ENCODE assay signal across 19 cellular contexts in genomic region chr15:58775402-58775801, GRCh38. TPM values are rescaled to one million over a fixed set of nuclear protein-coding genes. Genes with fewer than 3 reads are reported as not detected.
DNase-seq lines count a peak whose midpoint lies in the region; ATAC-seq, FAIRE-seq and TF ChIP-seq lines count a peak whose summit lies in the region.
"Had no signal": no experiment of that assay in that cellular context is flagged by ENCODE, and none has a peak within 500 bp of the region (broad histone marks: within the 10 kb centered on the region; RNA-seq: fewer than 3 reads in every experiment).

No MANE protein-coding gene starts in this region.

- 94 to 96% methylated on average over 3 of the region's 3 CpGs for WGBS in GM23248 (ENCODE audit: low coverage in 1 of 2, low lambda C conversion rate in 2 of 2, missing lambda C conversion rate in 2 of 2), 2 experiments

- dilution Hi-C loops in keratinocyte (cut with MboI; ENCODE audit: extremely low pct_ligation_motif_present, low sequenced_read_pairs), result no loop called here

- no TSS peak for BruUV-seq in PC-9 (replicated peaks; lab: Mats Ljungman, UMichigan)

- H3K27me3 Mint-ChIP-seq in activated T-helper 17 cell treated with anti-CD3 and anti-CD28 coated beads, Interleukin-2, amount 50 U/mL, for 72 hours, result no peaks in the 10 kb centered on the region
- no peaks in the 10 kb centered on the region for H3K27me3 Mint-ChIP-seq in activated T-cell treated with anti-CD3 and anti-CD28 coated beads, Interleukin-2, amount 50 U/mL, for 72 hours (ENCODE audit: low read depth)
- H3K27me3 Mint-ChIP-seq: CD4-positive, alpha-beta memory T cell had no signal

- H3K27ac Mint-ChIP-seq in activated T-helper 17 cell treated with anti-CD3 and anti-CD28 coated beads, Interleukin-2, amount 50 U/mL, for 72 hours, result no peak overlapping the region
- no peak overlapping the region for H3K27ac Mint-ChIP-seq in activated T-cell treated with anti-CD3 and anti-CD28 coated beads, Interleukin-2, amount 50 U/mL, for 72 hours
- H3K27ac Mint-ChIP-seq: CD4-positive, alpha-beta memory T cell had no signal

- H3K9ac ChIP-seq in GM23248 (no peak overlapping the region), Loucy (ENCODE audit: low read depth, low read length, poor library complexity, severe bottlenecking) (peak overlapping the region; percentile 31), keratinocyte (ENCODE audit: control insufficient read depth, extremely low read depth, insufficient read depth, low read length) (no peak overlapping the region)

- H3K9me3 ChIP-seq in GM23248 (ENCODE audit: low read depth) (no peaks in the 10 kb centered on the region), Loucy (ENCODE audit: insufficient read depth, low read depth, low read length) (no peaks in the 10 kb centered on the region), PC-9 (ENCODE audit: insufficient read depth, low read depth) (no peaks in the 10 kb centered on the region), keratinocyte (ENCODE audit: control insufficient read depth, low read depth, low read length) (no peaks in the 10 kb centered on the region)
- H3K9me3 ChIP-seq: BE2C had no signal

- intact Hi-C loops in PC-9 (cut with micrococcal nuclease; ENCODE audit: unreplicated experiment), result loop anchor here (10.0 kb wide), 3 partner anchors 221 to 511 kb away; no protein-coding TSS in a partner anchor

- peaks cover 17% of the 10 kb centered on the region for H3K36me3 Mint-ChIP-seq in activated T-helper 17 cell treated with anti-CD3 and anti-CD28 coated beads, Interleukin-2, amount 50 U/mL, for 72 hours (ENCODE audit: low read depth)
- peaks cover 2 to 3% of the 10 kb centered on the region in 2 donors for H3K36me3 Mint-ChIP-seq in activated T-cell treated with anti-CD3 and anti-CD28 coated beads, Interleukin-2, amount 50 U/mL, for 72 hours (ENCODE audit: insufficient read depth in 2 of 2)

- peak; percentile 18; the same call in 1 of the 2 replicates for TF ChIP-seq CTCF in Loucy (conservative IDR thresholded peaks at IDR 0.05; ENCODE audit: low read length)
- no peak for TF ChIP-seq CTCF in PC-9 (conservative IDR thresholded peaks at IDR 0.05)
- TF ChIP-seq CTCF in keratinocyte (optimal IDR thresholded peaks at IDR 0.05 in 1 of 3, IDR thresholded peaks at IDR 0.05 in 1 of 3, conservative IDR thresholded peaks at IDR 0.05 in 1 of 3; ENCODE audit: extremely low read depth in 1 of 3, insufficient read depth in 2 of 3, low read length in 3 of 3), result no peak

- CTCF ChIA-PET in PC-9 (lab: Charles Lee), result no interaction called here

- H3K9me2 ChIP-seq in GM23248 (ENCODE audit: insufficient read depth) (no peaks in the 10 kb centered on the region), Loucy (replicated peaks; ENCODE audit: low read depth, low read length) (no peaks in the 10 kb centered on the region), PC-9 (ENCODE audit: insufficient read depth) (no peaks in the 10 kb centered on the region)

- H4K20me1 ChIP-seq in GM23248 (ENCODE audit: insufficient read depth) (no peaks in the 10 kb centered on the region), Loucy (ENCODE audit: insufficient read depth, low read length, poor library complexity, severe bottlenecking) (peaks cover 10% of the 10 kb centered on the region), PC-9 (ENCODE audit: insufficient read depth) (no peaks in the 10 kb centered on the region), keratinocyte (ENCODE audit: control insufficient read depth, extremely low read depth, insufficient read depth, low read length) (no peaks in the 10 kb centered on the region)

- H3K4me3 ChIP-seq in GM23248, result no peak overlapping the region
- H3K4me3 ChIP-seq in Loucy (ENCODE audit: low read length, poor library complexity, severe bottlenecking), result peak overlapping the region; percentile 82
- no peak overlapping the region for H3K4me3 ChIP-seq in PC-9
- no peak overlapping the region for H3K4me3 ChIP-seq in keratinocyte (ENCODE audit: control insufficient read depth in 2 of 3, extremely low read depth in 1 of 3, insufficient read depth in 2 of 3, low read depth in 1 of 3, low read length in 3 of 3)

- no peaks in the 10 kb centered on the region for H3K27me3 ChIP-seq in GM23248 (replicated peaks; ENCODE audit: insufficient read depth)
- no peaks in the 10 kb centered on the region for H3K27me3 ChIP-seq in Loucy (ENCODE audit: insufficient read depth, low read length, poor library complexity, severe bottlenecking)
- no peaks in the 10 kb centered on the region for H3K27me3 ChIP-seq in PC-9 (ENCODE audit: insufficient read depth, low read depth)
- H3K27me3 ChIP-seq in keratinocyte (ENCODE audit: control insufficient read depth, extremely low read depth, insufficient read depth, low read length), result no peaks in the 10 kb centered on the region
- H3K27me3 ChIP-seq: BE2C had no signal

- DNase-seq in GM23248, result no peak
- DNase-seq in PC-9, result no peak
- no peak for DNase-seq in keratinocyte (ENCODE audit: low read depth, low spot score)
- no peak for DNase-seq in activated T-cell treated with anti-CD3 and anti-CD28 coated beads for 4 hours
- DNase-seq in activated T-cell treated with anti-CD3 and anti-CD28 coated beads, Interleukin-2, amount 50 U/mL, for 72 hours, result no peak
- DNase-seq in NCI-H526 (lab: John Stamatoyannopoulos, UW), result no peak
- DNase-seq: ACHN; BE2C; CD4-positive, alpha-beta memory T cell; DMS153; DMS79; GDM1; GOT3; H7 had no signal

- H3K4me1 Mint-ChIP-seq in activated T-helper 17 cell treated with anti-CD3 and anti-CD28 coated beads, Interleukin-2, amount 50 U/mL, for 72 hours, result peaks cover 11% of the 10 kb centered on the region
- H3K4me1 Mint-ChIP-seq in activated T-cell treated with anti-CD3 and anti-CD28 coated beads, Interleukin-2, amount 50 U/mL, for 72 hours (ENCODE audit: low read depth), result peaks cover 8% of the 10 kb centered on the region

- H3K27ac ChIP-seq in GM23248 (no peak overlapping the region), PC-9 (no peak overlapping the region), keratinocyte (ENCODE audit: control insufficient read depth, insufficient read depth, low read length) (no peak overlapping the region)
- H3K27ac ChIP-seq: C4-2B had no signal

- H3K9me1 ChIP-seq in keratinocyte (ENCODE audit: control insufficient read depth, extremely low read depth, insufficient read depth, low read length), result no peaks in the 10 kb centered on the region

- H3K4me2 ChIP-seq in GM23248 (ENCODE audit: unreplicated experiment) (peak overlapping the region; percentile 44), Loucy (ENCODE audit: low read depth, low read length, poor library complexity, severe bottlenecking) (peak overlapping the region; percentile 91), PC-9 (peak overlapping the region; percentile 86; the same call in 1 of the 2 replicates), keratinocyte (ENCODE audit: control insufficient read depth, extremely low read depth, insufficient read depth, low read depth, low read length) (peak overlapping the region; percentile 73)

- H3K9me3 Mint-ChIP-seq in activated T-helper 17 cell treated with anti-CD3 and anti-CD28 coated beads, Interleukin-2, amount 50 U/mL, for 72 hours, result no peaks in the 10 kb centered on the region
- no peaks in the 10 kb centered on the region for H3K9me3 Mint-ChIP-seq in activated T-cell treated with anti-CD3 and anti-CD28 coated beads, Interleukin-2, amount 50 U/mL, for 72 hours
- H3K9me3 Mint-ChIP-seq: CD4-positive, alpha-beta memory T cell had no signal

- in situ Hi-C loops in GM23248 (cut with MboI), result no loop called here

- no peak overlapping the region for H2AFZ ChIP-seq in GM23248
- H2AFZ ChIP-seq in Loucy (ENCODE audit: low read length), result no peak overlapping the region
- H2AFZ ChIP-seq in PC-9, result no peak overlapping the region
- no peak overlapping the region for H2AFZ ChIP-seq in keratinocyte (ENCODE audit: control insufficient read depth, low read length)

- H3F3A ChIP-seq in GM23248 (ENCODE audit: insufficient read depth) (peaks cover 9% of the 10 kb centered on the region), Loucy (ENCODE audit: low read depth) (0 out of 2 replicates have a peak, but pooled peaks cover 3% of the 10 kb centered on the region), PC-9 (ENCODE audit: insufficient read depth, low read depth) (peaks cover 3% of the 10 kb centered on the region)

- H3K4me1 ChIP-seq in GM23248 (ENCODE audit: insufficient read depth) (peaks cover 22% of the 10 kb centered on the region), Loucy (ENCODE audit: insufficient read depth, low read length, poor library complexity, severe bottlenecking) (peaks cover 64% of the 10 kb centered on the region), PC-9 (replicated peaks; ENCODE audit: insufficient read depth) (peaks cover 30% of the 10 kb centered on the region), keratinocyte (ENCODE audit: control insufficient read depth, extremely low read depth, insufficient read depth, low read length) (peaks cover 2% of the 10 kb centered on the region)
- H3K4me1 ChIP-seq: BE2C had no signal

- H3K79me2 ChIP-seq in GM23248 (ENCODE audit: insufficient read depth), result peaks cover 89% of the 10 kb centered on the region
- H3K79me2 ChIP-seq in Loucy (ENCODE audit: insufficient read depth, low read length), result peaks cover 76% of the 10 kb centered on the region
- peaks cover 63% of the 10 kb centered on the region for H3K79me2 ChIP-seq in PC-9 (ENCODE audit: low read depth)
- H3K79me2 ChIP-seq in keratinocyte (ENCODE audit: control insufficient read depth, insufficient read depth, low read length), result peaks cover 71% of the 10 kb centered on the region

- no peak overlapping the region for H3K4me3 Mint-ChIP-seq in activated T-helper 17 cell treated with anti-CD3 and anti-CD28 coated beads, Interleukin-2, amount 50 U/mL, for 72 hours
- H3K4me3 Mint-ChIP-seq in activated T-cell treated with anti-CD3 and anti-CD28 coated beads, Interleukin-2, amount 50 U/mL, for 72 hours, result no peak overlapping the region
- H3K4me3 Mint-ChIP-seq: CD4-positive, alpha-beta memory T cell had no signal

- FAIRE-seq in keratinocyte (lab: Jason Lieb, UNC), result no peak
- FAIRE-seq: A204.1 had no signal

- POLR2A ChIA-PET in PC-9 (lab: Charles Lee; ENCODE audit: unreplicated experiment), result interaction anchor here (0.5 to 0.7 kb wide), 2 partner anchors 24 to 159 kb away, joined by 4 read pairs; no protein-coding TSS in a partner anchor

- H3K36me3 ChIP-seq in GM23248 (ENCODE audit: low read depth), result 0 out of 2 replicates have a peak, but pooled peaks cover 2% of the 10 kb centered on the region
- H3K36me3 ChIP-seq in Loucy (ENCODE audit: insufficient read depth, low read length), result no peaks in the 10 kb centered on the region
- no peaks in the 10 kb centered on the region for H3K36me3 ChIP-seq in PC-9 (ENCODE audit: low read depth)
- peaks cover 2 to 5% of the 10 kb centered on the region in 2 experiments for H3K36me3 ChIP-seq in keratinocyte (ENCODE audit: control insufficient read depth in 2 of 2, extremely low read depth in 1 of 2, insufficient read depth in 2 of 2, low read length in 2 of 2)
- H3K36me3 ChIP-seq: BE2C had no signal

- ATAC-seq in activated T-helper 17 cell treated with anti-CD3 and anti-CD28 coated beads, Interleukin-2, amount 50 U/mL, for 72 hours (replicated peaks), result no peak
- no peak for ATAC-seq in activated T-cell treated with anti-CD3 and anti-CD28 coated beads, Interleukin-2, amount 50 U/mL, for 72 hours (replicated peaks in 1 of 2)
- ATAC-seq: HCT116 had no signal

RNA-seq across cellular contexts. Expression of gene MINDY2, which starts 4.3 kb away (rescaled TPM):
- 26.9 and 28.7 TPM in 2 replicates for total RNA-seq in GM23248 (2014; rRNA removed; shearing (Covaris generic))
- 47.1 and 50.2 TPM in 2 replicates for polyA plus RNA-seq in GM23248 (2016; fragmentation: Nextera tagmentation; extraction: Ambion mirVana)
- total RNA-seq in PC-9 (2021), result 18.4 and 22.8 TPM in 2 replicates
- 6.1 to 11.2 TPM (median 6.8 TPM) in 3 replicates for polyA plus RNA-seq in keratinocyte
- polyA plus RNA-seq in keratinocyte (2011; ENCODE audit: low read depth), result 18.8 TPM
- polyA plus RNA-seq in keratinocyte (2011; cell fraction: cytosol; rRNA removed), result 4.3 and 7.3 TPM in 2 replicates
- polyA plus RNA-seq in keratinocyte (2011; cell fraction: nucleus; rRNA removed), result 7.3 and 9.3 TPM in 2 replicates
- polyA plus RNA-seq in keratinocyte (2012; ENCODE audit: low replicate concordance), result 8.4 and 10.4 TPM in 2 replicates
- 8.8 to 49.9 TPM (median 15.1 TPM) in 3 replicates for polyA minus RNA-seq in keratinocyte
- polyA minus RNA-seq in keratinocyte (2011; cell fraction: cytosol; rRNA and poly(A)+ RNA removed), result 16.7 TPM
- polyA minus RNA-seq in keratinocyte (2011; cell fraction: nucleus; rRNA and poly(A)+ RNA removed), result 10.9 and 19.9 TPM in 2 replicates
- total RNA-seq in activated T-helper 17 cell treated with anti-CD3 and anti-CD28 coated beads, Interleukin-2, amount 50 U/mL, for 72 hours, result 10 to 100 TPM; 17.2 to 33.0 TPM
- total RNA-seq in activated T-cell treated with anti-CD3 and anti-CD28 coated beads, Interleukin-2, amount 50 U/mL, for 72 hours, result 10 to 100 TPM; 10.6 to 12.3 TPM

RNA-seq across cellular contexts. Expression of gene ADAM10, which starts 25.9 kb away (rescaled TPM):
- total RNA-seq in GM23248 (2014; rRNA removed; shearing (Covaris generic)), result 171 and 193 TPM in 2 replicates
- polyA plus RNA-seq in GM23248 (2016; fragmentation: Nextera tagmentation; extraction: Ambion mirVana) (190 and 194 TPM in 2 replicates), keratinocyte (127 to 198 TPM (median 139 TPM) in 3 replicates)
- 160 and 239 TPM in 2 replicates for total RNA-seq in PC-9 (2021)
- 55.7 TPM for polyA plus RNA-seq in keratinocyte (2011; ENCODE audit: low read depth)
- polyA plus RNA-seq in keratinocyte (2011; cell fraction: cytosol; rRNA removed), result 30.4 and 65.2 TPM in 2 replicates
- 164 and 178 TPM in 2 replicates for polyA plus RNA-seq in keratinocyte (2011; cell fraction: nucleus; rRNA removed)
- 73.0 and 154 TPM in 2 replicates for polyA plus RNA-seq in keratinocyte (2012; ENCODE audit: low replicate concordance)
- polyA minus RNA-seq in keratinocyte, result 58.4 to 258 TPM (median 125 TPM) in 3 replicates
- 82.5 TPM for polyA minus RNA-seq in keratinocyte (2011; cell fraction: cytosol; rRNA and poly(A)+ RNA removed)
- polyA minus RNA-seq in keratinocyte (2011; cell fraction: nucleus; rRNA and poly(A)+ RNA removed), result 204 and 420 TPM in 2 replicates
- 10 to 100 TPM; 85.3 to 93.0 TPM for total RNA-seq in activated T-helper 17 cell treated with anti-CD3 and anti-CD28 coated beads, Interleukin-2, amount 50 U/mL, for 72 hours
- 100 to 1,000 TPM in 1 of 2 donors, 10 to 100 TPM in 1; 96.5 to 108 TPM for total RNA-seq in activated T-cell treated with anti-CD3 and anti-CD28 coated beads, Interleukin-2, amount 50 U/mL, for 72 hours
